ENCODE assay signal across 15 cellular contexts in genomic region chr5:115079934-115080623, GRCh38.
DNase-seq lines count a peak whose midpoint lies in the region; ATAC-seq, FAIRE-seq and TF ChIP-seq lines count a peak whose summit lies in the region.
"Had no signal": no experiment of that assay in that cellular context is flagged by ENCODE, and none has a peak within 500 bp of the region (broad histone marks: within the 10 kb centered on the region; RNA-seq: fewer than 3 reads in every experiment).

No MANE protein-coding gene starts in this region.

- TF ChIP-seq EP300 in A549 (IDR thresholded peaks at IDR 0.05): no peak

- H3K4me3 ChIP-seq in A549: no peak overlapping the region
- H3K4me3 ChIP-seq: K562, SK-N-MC had no signal

- no peak overlapping the region for H3K27ac ChIP-seq in A549
- H3K27ac ChIP-seq: SK-N-MC had no signal

- CTCF ChIA-PET in A549 (lab: Yijun Ruan, JAX): interaction anchor here (1.9 kb wide), 1 partner anchor 18 kb away, joined by 6 read pairs; no protein-coding TSS in a partner anchor

- ATAC-seq in A549: no peak
- ATAC-seq: K562 had no signal

- DNase-seq in A549 (ENCODE audit: low read depth in 1 of 2, low spot score in 1 of 2) (no peak), DMS53 treated with DMSO at 0.1 percent for 48 hours (lab: John Stamatoyannopoulos, UW; ENCODE audit: unreplicated experiment) (peak; percentile 49), NCI-H524 treated with DMSO at 0.1 percent for 48 hours (lab: John Stamatoyannopoulos, UW) (peak; percentile 52), kidney tubule cell (ENCODE audit: low spot score) (peak; percentile 19), OCI-M2 (lab: John Stamatoyannopoulos, UW; ENCODE audit: unreplicated experiment) (no peak), NAMALWA (ENCODE audit: low spot score) (no peak)
- no peak for DNase-seq in activated naive CD4-positive, alpha-beta T cell (lab: John Stamatoyannopoulos, UW)
- DNase-seq: GF-D8, HCEC 1CT, NCI-H1694, NCI-H2227 treated with DMSO at 0.1 percent for 48 hours, NCI-H510A treated with DMSO at 0.1 percent for 48 hours, SHP77 had no signal

- no peak for FAIRE-seq in A549 (lab: Jason Lieb, UNC)
- FAIRE-seq: K562 had no signal

- TF ChIP-seq RAD21 in A549 (conservative IDR thresholded peaks at IDR 0.05 in 1 of 2, IDR thresholded peaks at IDR 0.05 in 1 of 2): no peak

- no peaks in the 10 kb centered on the region for H3K4me1 ChIP-seq in A549

- H3K9me3 ChIP-seq in A549: no peaks in the 10 kb centered on the region

- WGBS in A549 (ENCODE audit: missing lambda C conversion rate): 91% methylated on average over 2 of the region's 2 CpGs

- H3K4me2 ChIP-seq in A549: no peak overlapping the region

- no peak for TF ChIP-seq CTCF in A549 (IDR thresholded peaks at IDR 0.05)

- POLR2A ChIA-PET in A549 (lab: Yijun Ruan, JAX): no interaction called here

- TF ChIP-seq POLR2A in A549 (IDR thresholded peaks at IDR 0.05; ENCODE audit: low read length): no peak

TF ChIP-seq in A549, 52 proteins besides CTCF, POLR2A, EP300 and RAD21:
- TF ChIP-seq MAFK (IDR thresholded peaks at IDR 0.05; ENCODE audit: partially characterized antibody): peak; percentile 9
- TF ChIP-seq HOXA7 (CRISPR knock-in tag; IDR thresholded peaks at IDR 0.05): no peak
TF ChIP-seq in A549: peak in this region for 1.

Comparison
In these comparisons a context has a peak if more than half of its experiments do, and no peak if none do; other contexts are left out.
1. DNase-seq: peak in DMS53 treated with DMSO at 0.1 percent for 48 hours (single experiment), NCI-H524 treated with DMSO at 0.1 percent for 48 hours (single experiment) and kidney tubule cell (single experiment); none in A549 (0 of 2), OCI-M2 (single experiment), activated naive CD4-positive, alpha-beta T cell (0 of 4) and NAMALWA (single experiment).